ENCODE assay signal across 8 cellular contexts in genomic region chr17:79728169-79728907, GRCh38. TPM values are rescaled to one million over a fixed set of nuclear protein-coding genes. Genes with fewer than 3 reads are reported as not detected.
DNase-seq lines count a peak whose midpoint lies in the region; ATAC-seq and TF ChIP-seq lines count a peak whose summit lies in the region.

No MANE protein-coding gene starts in this region.

- intact Hi-C loops in uterus (cut with DNase I; ENCODE audit: low total_unique reads): no loop called here

- peaks cover 0 to 3% of the 10 kb centered on the region in 2 donors for H3K4me1 ChIP-seq in right atrium auricular region
- H3K4me1 ChIP-seq in rectal smooth muscle tissue (ENCODE audit: control insufficient read depth, insufficient read depth, low read length): no peaks in the 10 kb centered on the region
- no peaks in the 10 kb centered on the region for H3K4me1 ChIP-seq in uterus

- TF ChIP-seq POLR2A in uterus (IDR thresholded peaks at IDR 0.05): no peak

- DNase-seq in NK-92 treated with Interleukin-12 subunit alpha and Interleukin-12 subunit beta, amount 100 ng/mL, for 24 hours (lab: John Stamatoyannopoulos, UW): peak; percentile 56
- DNase-seq in NK-92 (lab: John Stamatoyannopoulos, UW; ENCODE audit: unreplicated experiment): no peak
- peak; percentile 43 for DNase-seq in NCI-H128 (lab: John Stamatoyannopoulos, UW; ENCODE audit: unreplicated experiment)
- peak; percentile 60 to 74 (median 69) for DNase-seq in T-helper 17 cell
- DNase-seq in anterior cingulate cortex (lab: John Stamatoyannopoulos, UW): peak in 57 of 58 donors; percentile 36 to 94 (median 83)
- peak; percentile 93 for DNase-seq in right atrium auricular region (ENCODE audit: low spot score)
- peak; percentile 82 to 85 for DNase-seq in uterus

- H3K36me3 ChIP-seq in right atrium auricular region: no peaks in the 10 kb centered on the region
- H3K36me3 ChIP-seq in rectal smooth muscle tissue (ENCODE audit: control insufficient read depth, insufficient read depth, low read length): no peaks in the 10 kb centered on the region
- H3K36me3 ChIP-seq in uterus: no peaks in the 10 kb centered on the region

- H3K4me1 Mint-ChIP-seq in T-helper 17 cell: peaks cover 21% of the 10 kb centered on the region

- no peaks in the 10 kb centered on the region for H3K27me3 Mint-ChIP-seq in T-helper 17 cell

- no peaks in the 10 kb centered on the region for H3K9me3 ChIP-seq in T-helper 17 cell (ENCODE audit: control insufficient read depth, low read length, poor library complexity, severe bottlenecking)
- no peaks in the 10 kb centered on the region for H3K9me3 ChIP-seq in right atrium auricular region
- no peaks in the 10 kb centered on the region for H3K9me3 ChIP-seq in uterus

- H3K4me3 ChIP-seq in right atrium auricular region: peak overlapping the region; percentile 22 to 51
- H3K4me3 ChIP-seq in rectal smooth muscle tissue (ENCODE audit: low read length): peak overlapping the region; percentile 44
- H3K4me3 ChIP-seq in uterus: peak overlapping the region; percentile 24 to 29

- TF ChIP-seq CTCF in right atrium auricular region (IDR thresholded peaks at IDR 0.05): no peak
- no peak for TF ChIP-seq CTCF in uterus (IDR thresholded peaks at IDR 0.05)

- H3K4me3 Mint-ChIP-seq in T-helper 17 cell: peak overlapping the region; percentile 76

- ATAC-seq in T-helper 17 cell: peak; percentile 92

- no peak overlapping the region for H3K9ac ChIP-seq in rectal smooth muscle tissue (ENCODE audit: low read length)

- H3K27me3 ChIP-seq in right atrium auricular region: no peaks in the 10 kb centered on the region
- no peaks in the 10 kb centered on the region for H3K27me3 ChIP-seq in rectal smooth muscle tissue (ENCODE audit: control insufficient read depth, insufficient read depth, low read length)
- H3K27me3 ChIP-seq in uterus: no peaks in the 10 kb centered on the region

- peak overlapping the region; percentile 75 for H3K27ac Mint-ChIP-seq in T-helper 17 cell

- no peak overlapping the region for H3K27ac ChIP-seq in right atrium auricular region
- H3K27ac ChIP-seq in rectal smooth muscle tissue (ENCODE audit: low read depth, low read length): no peak overlapping the region
- H3K27ac ChIP-seq in uterus: peak overlapping the region in 1 of 2 donors; percentile 3

- peaks cover 2% of the 10 kb centered on the region for H3K36me3 Mint-ChIP-seq in T-helper 17 cell (ENCODE audit: low read depth)

RNA-seq across cellular contexts. Expression of gene ENPP7, which starts 2.4 kb away (rescaled TPM):
- total RNA-seq in T-helper 17 cell (not detected), right atrium auricular region (not detected), uterus (not detected)

RNA-seq across cellular contexts. Expression of gene CBX2, which starts 49.6 kb away (rescaled TPM):
- total RNA-seq in T-helper 17 cell: under 1 TPM in 1 of 2 donors, not detected in 1; 0.18 TPM
- total RNA-seq in right atrium auricular region: 1 to 10 TPM; 1.0 to 1.7 TPM
- 10 to 100 TPM in 1 of 4 donors, 1 to 10 TPM in 2, not detected in 1; 1.0 to 14.9 (median 4.6) TPM for total RNA-seq in uterus
